In the genomic region with DNA sequence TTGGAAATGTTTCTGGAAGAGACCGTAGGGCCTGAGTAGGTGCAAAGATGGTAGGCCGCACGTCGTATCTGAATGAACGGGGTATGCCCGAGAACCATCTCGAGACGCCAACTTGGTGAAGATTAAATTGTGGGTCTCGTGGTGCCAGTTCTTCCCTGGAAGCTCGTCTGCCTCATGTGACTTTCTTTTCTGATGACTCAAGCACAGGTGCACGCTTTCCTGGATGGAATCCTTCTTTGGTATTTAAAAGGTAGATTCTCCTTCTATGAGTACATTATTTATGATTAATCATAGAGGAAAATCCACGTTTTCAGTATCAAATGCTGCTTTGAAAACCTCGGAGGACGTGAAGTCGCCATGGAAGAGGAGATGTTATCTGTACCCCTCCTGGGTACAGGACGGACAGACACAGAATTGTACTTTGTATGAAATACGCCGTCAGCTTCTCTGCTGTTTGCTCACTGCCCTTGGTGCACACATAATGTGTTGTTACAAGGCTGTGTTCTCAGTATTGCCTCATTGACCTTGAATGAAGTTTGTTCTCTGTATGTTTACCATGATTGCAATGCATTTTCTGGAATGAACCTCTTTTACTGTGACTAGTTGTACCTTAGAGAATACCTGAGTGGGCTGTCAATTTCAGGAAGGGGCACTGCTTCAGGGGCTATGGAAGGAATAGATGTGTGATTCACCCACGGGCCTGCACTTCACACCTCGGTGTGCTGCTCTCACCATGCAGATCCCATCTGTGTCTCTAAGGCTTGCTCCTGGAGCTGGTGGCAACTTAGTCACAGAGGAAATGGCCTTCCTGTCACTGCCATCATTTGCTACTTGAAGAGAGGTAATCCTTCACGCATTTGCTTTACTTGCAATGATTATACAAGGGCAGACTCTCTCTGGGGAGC, we compare ENCODE assay signal across 1 cellular context.
TF ChIP-seq lines count a peak whose summit lies in the region.

No MANE protein-coding gene starts in this region.

TF ChIP-seq in HepG2, 621 proteins besides CTCF, POLR2A, EP300 and RAD21 (continued from another document and continues in another):
- TF ChIP-seq RERE (CRISPR knock-in tag; IDR thresholded peaks at IDR 0.05; ENCODE audit: low read depth), result peak; percentile 100
- TF ChIP-seq, protein P1, sequence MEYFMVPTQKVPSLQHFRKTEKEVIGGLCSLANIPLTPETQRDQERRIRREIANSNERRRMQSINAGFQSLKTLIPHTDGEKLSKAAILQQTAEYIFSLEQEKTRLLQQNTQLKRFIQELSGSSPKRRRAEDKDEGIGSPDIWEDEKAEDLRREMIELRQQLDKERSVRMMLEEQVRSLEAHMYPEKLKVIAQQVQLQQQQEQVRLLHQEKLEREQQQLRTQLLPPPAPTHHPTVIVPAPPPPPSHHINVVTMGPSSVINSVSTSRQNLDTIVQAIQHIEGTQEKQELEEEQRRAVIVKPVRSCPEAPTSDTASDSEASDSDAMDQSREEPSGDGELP (IDR thresholded peaks at IDR 0.05; ENCODE audit: borderline replicate concordance, low read depth), result no peak; the same call in 1 of the 2 replicates
- TF ChIP-seq ZFX (CRISPR knock-in tag; IDR thresholded peaks at IDR 0.05; ENCODE audit: low read depth), result no peak
- TF ChIP-seq ZNF614 (CRISPR knock-in tag; IDR thresholded peaks at IDR 0.05; ENCODE audit: borderline replicate concordance), result 0 out of 2 replicates have a peak, but pooled peaks have one; percentile 38
- TF ChIP-seq MBD4 (IDR thresholded peaks at IDR 0.05; ENCODE audit: borderline replicate concordance, low read length), result no peak
- TF ChIP-seq NFE2L2 (IDR thresholded peaks at IDR 0.05; ENCODE audit: low read length), result no peak
- TF ChIP-seq ZNF737 (CRISPR knock-in tag; IDR thresholded peaks at IDR 0.05; ENCODE audit: borderline replicate concordance), result no peak
- TF ChIP-seq HMGA1 (CRISPR knock-in tag; conservative IDR thresholded peaks at IDR 0.05), result no peak
- peak; percentile 81 for TF ChIP-seq TCF7 (IDR thresholded peaks at IDR 0.05; ENCODE audit: low read depth)
- TF ChIP-seq CEBPG (CRISPR knock-in tag; IDR thresholded peaks at IDR 0.05), result peak; percentile 87
- no peak for TF ChIP-seq ZNF746 (CRISPR knock-in tag; IDR thresholded peaks at IDR 0.05)
- TF ChIP-seq PAWR (CRISPR knock-in tag; IDR thresholded peaks at IDR 0.05; ENCODE audit: borderline replicate concordance), result no peak
- TF ChIP-seq MED8 (CRISPR knock-in tag; IDR thresholded peaks at IDR 0.05; ENCODE audit: insufficient replicate concordance), result no peak
- TF ChIP-seq TBL1XR1 (IDR thresholded peaks at IDR 0.05; ENCODE audit: borderline replicate concordance, low read length, partially characterized antibody), result peak; percentile 67
- TF ChIP-seq TRAFD1 (CRISPR knock-in tag; IDR thresholded peaks at IDR 0.05; ENCODE audit: borderline replicate concordance), result no peak
- no peak for TF ChIP-seq ZNF34 (CRISPR knock-in tag; IDR thresholded peaks at IDR 0.05; ENCODE audit: borderline replicate concordance)
- TF ChIP-seq ESRRA (CRISPR knock-in tag; IDR thresholded peaks at IDR 0.05; ENCODE audit: low read depth), result peak; percentile 51; the same call in 1 of the 2 replicates
- no peak for TF ChIP-seq ZNF850 (CRISPR knock-in tag; conservative IDR thresholded peaks at IDR 0.05)
- no peak for TF ChIP-seq ZC3H13 (CRISPR knock-in tag; IDR thresholded peaks at IDR 0.05)
- TF ChIP-seq GRHL1 (CRISPR knock-in tag; conservative IDR thresholded peaks at IDR 0.05), result no peak
- TF ChIP-seq SKI (IDR thresholded peaks at IDR 0.05; ENCODE audit: partially characterized antibody), result peak; percentile 85
- no peak for TF ChIP-seq MEIS2 (CRISPR knock-in tag; IDR thresholded peaks at IDR 0.05)
- TF ChIP-seq USF2 (IDR thresholded peaks at IDR 0.05; ENCODE audit: low read depth, low read length), result no peak
- TF ChIP-seq USF2 (CRISPR knock-in tag; IDR thresholded peaks at IDR 0.05; ENCODE audit: borderline replicate concordance), result no peak
- no peak for TF ChIP-seq POLR2AphosphoS2 (IDR thresholded peaks at IDR 0.05; ENCODE audit: low read depth, low read length)
- 0 out of 2 replicates have a peak, but pooled peaks have one; percentile 33 for TF ChIP-seq SALL2 (CRISPR knock-in tag; IDR thresholded peaks at IDR 0.05)
- peak; percentile 45; the same call in 1 of the 2 replicates for TF ChIP-seq CREM (IDR thresholded peaks at IDR 0.05)
- TF ChIP-seq CREM (CRISPR knock-in tag; IDR thresholded peaks at IDR 0.05), result no peak
- no peak for TF ChIP-seq XRCC5 (optimal IDR thresholded peaks at IDR 0.05; ENCODE audit: low read length)
- peak in 1 of 2 experiments; percentile 31; a peak in 1 of 4 replicates for TF ChIP-seq NR2F1 (CRISPR knock-in tag; IDR thresholded peaks at IDR 0.05)
- no peak for TF ChIP-seq GATA4 (IDR thresholded peaks at IDR 0.05; ENCODE audit: borderline replicate concordance, low read depth)
- TF ChIP-seq BRF2 (CRISPR knock-in tag; IDR thresholded peaks at IDR 0.05), result no peak
- TF ChIP-seq ZNF143 (CRISPR knock-in tag; IDR thresholded peaks at IDR 0.05), result no peak
- no peak for TF ChIP-seq ZNF44 (CRISPR knock-in tag; IDR thresholded peaks at IDR 0.05)
- TF ChIP-seq NFYC (CRISPR knock-in tag; IDR thresholded peaks at IDR 0.05), result no peak
- no peak for TF ChIP-seq ATRX (CRISPR knock-in tag; IDR thresholded peaks at IDR 0.05; ENCODE audit: borderline replicate concordance)
- TF ChIP-seq ZSCAN20 (CRISPR knock-in tag; IDR thresholded peaks at IDR 0.05; ENCODE audit: borderline replicate concordance), result no peak
- no peak for TF ChIP-seq RFX5 (IDR thresholded peaks at IDR 0.05; ENCODE audit: low read depth, low read length)
- TF ChIP-seq ZNF33A (CRISPR knock-in tag; IDR thresholded peaks at IDR 0.05; ENCODE audit: borderline replicate concordance), result no peak
- TF ChIP-seq ZNF503 (CRISPR knock-in tag; IDR thresholded peaks at IDR 0.05), result peak; percentile 98
- 0 out of 2 replicates have a peak, but pooled peaks have one; percentile 66 for TF ChIP-seq RCOR2 (CRISPR knock-in tag; IDR thresholded peaks at IDR 0.05)
- TF ChIP-seq HHEX (CRISPR knock-in tag; IDR thresholded peaks at IDR 0.05), result peak; percentile 100
- TF ChIP-seq ZNF10 (CRISPR knock-in tag; IDR thresholded peaks at IDR 0.05; ENCODE audit: borderline replicate concordance, low read depth), result no peak
- no peak for TF ChIP-seq FOSL1 (CRISPR knock-in tag; IDR thresholded peaks at IDR 0.05; ENCODE audit: borderline replicate concordance)
- no peak for TF ChIP-seq ZZZ3 (CRISPR knock-in tag; IDR thresholded peaks at IDR 0.05; ENCODE audit: borderline replicate concordance)
- no peak for TF ChIP-seq TP53 (CRISPR knock-in tag; conservative IDR thresholded peaks at IDR 0.05)
- TF ChIP-seq NFATC3 (CRISPR knock-in tag; IDR thresholded peaks at IDR 0.05), result no peak
- no peak for TF ChIP-seq HOXA9 (CRISPR knock-in tag; IDR thresholded peaks at IDR 0.05; ENCODE audit: borderline replicate concordance)
- TF ChIP-seq ZNF530 (CRISPR knock-in tag; IDR thresholded peaks at IDR 0.05; ENCODE audit: low read depth), result no peak
